11 cellular contexts compared by ENCODE assay signal in the genomic region with DNA sequence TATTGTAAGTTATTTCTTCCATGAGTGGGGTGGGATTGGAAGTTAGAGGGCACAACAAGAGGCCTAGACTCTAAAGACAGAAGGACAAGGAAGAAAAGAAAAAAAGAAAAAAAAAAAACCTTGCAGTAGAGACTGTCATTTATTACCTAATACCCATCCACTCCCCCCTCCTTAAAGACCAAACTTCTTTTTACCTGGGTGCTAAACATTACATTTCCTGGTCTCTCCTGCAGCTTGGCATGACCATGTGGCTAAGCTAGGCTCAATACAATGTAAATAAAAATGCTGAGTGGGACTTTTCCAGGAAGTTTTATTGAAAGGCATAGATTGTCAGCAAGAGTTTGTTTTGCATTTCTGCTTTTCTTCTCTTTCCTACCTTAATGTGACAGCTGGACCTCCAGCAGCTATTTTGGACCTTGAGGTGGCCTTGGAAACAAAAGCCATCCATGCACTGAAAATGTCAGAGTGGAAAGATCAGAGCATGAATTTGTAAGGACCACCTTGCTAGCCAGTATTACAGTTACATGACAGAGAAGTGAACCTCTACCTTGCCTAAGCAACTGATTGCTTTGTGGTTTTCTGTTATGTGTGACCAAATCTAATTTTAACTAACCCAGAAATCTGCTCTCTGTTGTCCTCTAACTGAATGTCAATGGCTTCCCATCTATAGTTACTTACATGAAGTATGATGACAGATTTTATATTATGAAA.
DNase-seq lines count a peak whose midpoint lies in the region; ATAC-seq and TF ChIP-seq lines count a peak whose summit lies in the region.
"Had no signal": no experiment of that assay in that cellular context is flagged by ENCODE, and none has a peak within 500 bp of the region (broad histone marks: within the 10 kb centered on the region; RNA-seq: fewer than 3 reads in every experiment).

No MANE protein-coding gene starts in this region.

- CTCF ChIA-PET in T-cell (lab: Charles Lee) = interaction anchor here (0.6 to 1.1 kb wide), 6 partner anchors 10 to 975 kb away, joined by 3 to 7 read pairs (median 4); no protein-coding TSS in a partner anchor

- DNase-seq in GM12865 (ENCODE audit: low read depth) (peak; percentile 83), T-cell (no peak), vagina (ENCODE audit: extremely low spot score in 2 of 2) (no peak), A172 (ENCODE audit: low spot score) (no peak), NCI-H446 (lab: John Stamatoyannopoulos, UW) (no peak)
- DNase-seq in stimulated activated CD4-positive, alpha-beta T cell treated with anti-CD3 and anti-CD28 coated beads, Interleukin-1b, Interleukin-23, amount 100 ng/mL, for 48 hours = no peak
- DNase-seq: SK-N-SH had no signal

- no peaks in the 10 kb centered on the region for H3K36me3 ChIP-seq in vagina
- H3K36me3 ChIP-seq: adrenal gland, neutrophil had no signal

- POLR2A ChIA-PET in T-cell (lab: Charles Lee) = no interaction called here

- peak overlapping the region; percentile 83 to 89 for H3K27ac Mint-ChIP-seq in T-cell

- peaks cover 57 to 71% (median 70%) of the 10 kb centered on the region in 3 donors for H3K4me1 Mint-ChIP-seq in T-cell

- H3K9me3 ChIP-seq in vagina = no peaks in the 10 kb centered on the region
- H3K9me3 ChIP-seq: adrenal gland, neutrophil, SK-N-SH had no signal

- H3K4me3 ChIP-seq in GM12865 (ENCODE audit: low read depth, low read length) (peak overlapping the region; percentile 20), vagina (no peak overlapping the region)
- H3K4me3 ChIP-seq: adrenal gland had no signal

- ATAC-seq in GM19452 (IDR thresholded peaks at IDR 0.05; ENCODE audit: unreplicated experiment) = peak; percentile 95
- ATAC-seq in HG03095 (IDR thresholded peaks at IDR 0.05; ENCODE audit: unreplicated experiment) = peak; percentile 95
- ATAC-seq in T-cell (replicated peaks in 1 of 4) = peak in 2 of 4 experiments; percentile 24 to 29

- TF ChIP-seq CTCF in GM12865 (IDR thresholded peaks at IDR 0.05; ENCODE audit: insufficient read depth, low read depth, low read length, missing control alignments) (no peak), vagina (IDR thresholded peaks at IDR 0.05) (no peak)

- H3K9me3 Mint-ChIP-seq in T-cell = peaks cover 0 to 3% (median 0%) of the 10 kb centered on the region in 3 donors

- H3K36me3 Mint-ChIP-seq in T-cell = no peaks in the 10 kb centered on the region

- no peak overlapping the region for H3K27ac ChIP-seq in vagina
- H3K27ac ChIP-seq: adrenal gland, neutrophil had no signal

- intact Hi-C loops in vagina (cut with DNase I) = no loop called here

- TF ChIP-seq POLR2A in vagina (IDR thresholded peaks at IDR 0.05) = no peak

- H3K4me3 Mint-ChIP-seq in T-cell = peak overlapping the region in 1 of 3 donors; percentile 46

- H3K27me3 ChIP-seq in vagina = no peaks in the 10 kb centered on the region
- H3K27me3 ChIP-seq: adrenal gland had no signal

- H3K4me1 ChIP-seq in vagina = no peaks in the 10 kb centered on the region

- no peaks in the 10 kb centered on the region for H3K27me3 Mint-ChIP-seq in T-cell
